7 cellular contexts compared by ENCODE assay signal in the genomic region with DNA sequence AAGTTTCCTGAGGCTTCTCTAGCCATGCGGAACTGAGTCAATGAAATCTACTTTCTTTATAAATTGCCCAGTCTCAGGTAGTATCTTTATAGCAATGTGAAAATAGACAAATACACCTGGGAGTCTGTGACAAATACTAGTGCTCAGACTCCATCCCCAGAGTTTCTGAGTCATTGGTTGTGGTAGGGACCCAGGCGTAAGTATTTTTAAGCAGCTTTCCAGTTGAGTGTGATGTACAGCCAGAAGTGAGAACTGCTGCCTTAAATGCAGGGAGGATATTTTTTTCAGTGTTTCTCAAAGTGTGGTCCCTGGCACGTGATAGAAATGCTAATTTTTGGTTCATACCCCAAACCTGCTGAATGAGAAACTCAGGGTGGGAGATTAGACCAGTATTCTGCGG.
"Had no signal": no experiment of that assay in that cellular context is flagged by ENCODE, and none has a peak within 500 bp of the region (broad histone marks: within the 10 kb centered on the region; RNA-seq: fewer than 3 reads in every experiment).

No MANE protein-coding gene starts in this region.

- DNase-seq: H9, HCEC 1CT, KG1 had no signal

- H3K4me2 ChIP-seq: GM23338 had no signal

- H2AFZ ChIP-seq: GM23338 had no signal

- H3K4me3 ChIP-seq: GM23338, K562 had no signal

- ATAC-seq: GM23338, HepG2, K562 had no signal

- H3K27ac ChIP-seq: HL-60 had no signal
